1 cellular context compared by ENCODE assay signal in the genomic region with DNA sequence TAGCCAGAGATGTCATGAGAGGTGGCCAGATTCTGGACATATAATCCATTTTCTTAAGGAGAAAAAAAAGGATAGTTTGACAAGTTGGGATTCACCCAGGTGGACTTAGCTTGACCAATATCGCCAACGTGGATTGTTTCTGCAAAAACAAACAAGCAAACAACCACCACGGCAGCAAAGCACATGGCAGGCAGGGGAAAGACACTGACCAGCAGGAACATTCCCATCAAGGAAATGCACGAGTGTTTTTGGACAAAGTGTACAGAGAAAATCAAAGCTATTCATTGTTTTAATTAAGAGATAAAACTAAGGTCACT.
TF ChIP-seq lines count a peak whose summit lies in the region.

No MANE protein-coding gene starts in this region.

TF ChIP-seq in H1, 55 proteins besides CTCF, POLR2A, EP300 and RAD21:
- TF ChIP-seq GTF2F1 (IDR thresholded peaks at IDR 0.05; ENCODE audit: borderline replicate concordance, low read depth, low read length) (no peak), SP2 (IDR thresholded peaks at IDR 0.05; ENCODE audit: low read length) (no peak), CTBP2 (IDR thresholded peaks at IDR 0.05; ENCODE audit: borderline replicate concordance, insufficient read depth, insufficient read length, low read length) (no peak), FOSL1 (IDR thresholded peaks at IDR 0.05; ENCODE audit: insufficient read depth, low read depth, low read length) (no peak), CREB1 (IDR thresholded peaks at IDR 0.05) (no peak), BRCA1 (IDR thresholded peaks at IDR 0.05; ENCODE audit: low read depth, low read length) (no peak), MAFK (IDR thresholded peaks at IDR 0.05; ENCODE audit: low read depth, low read length) (no peak)
- TF ChIP-seq, protein P1, sequence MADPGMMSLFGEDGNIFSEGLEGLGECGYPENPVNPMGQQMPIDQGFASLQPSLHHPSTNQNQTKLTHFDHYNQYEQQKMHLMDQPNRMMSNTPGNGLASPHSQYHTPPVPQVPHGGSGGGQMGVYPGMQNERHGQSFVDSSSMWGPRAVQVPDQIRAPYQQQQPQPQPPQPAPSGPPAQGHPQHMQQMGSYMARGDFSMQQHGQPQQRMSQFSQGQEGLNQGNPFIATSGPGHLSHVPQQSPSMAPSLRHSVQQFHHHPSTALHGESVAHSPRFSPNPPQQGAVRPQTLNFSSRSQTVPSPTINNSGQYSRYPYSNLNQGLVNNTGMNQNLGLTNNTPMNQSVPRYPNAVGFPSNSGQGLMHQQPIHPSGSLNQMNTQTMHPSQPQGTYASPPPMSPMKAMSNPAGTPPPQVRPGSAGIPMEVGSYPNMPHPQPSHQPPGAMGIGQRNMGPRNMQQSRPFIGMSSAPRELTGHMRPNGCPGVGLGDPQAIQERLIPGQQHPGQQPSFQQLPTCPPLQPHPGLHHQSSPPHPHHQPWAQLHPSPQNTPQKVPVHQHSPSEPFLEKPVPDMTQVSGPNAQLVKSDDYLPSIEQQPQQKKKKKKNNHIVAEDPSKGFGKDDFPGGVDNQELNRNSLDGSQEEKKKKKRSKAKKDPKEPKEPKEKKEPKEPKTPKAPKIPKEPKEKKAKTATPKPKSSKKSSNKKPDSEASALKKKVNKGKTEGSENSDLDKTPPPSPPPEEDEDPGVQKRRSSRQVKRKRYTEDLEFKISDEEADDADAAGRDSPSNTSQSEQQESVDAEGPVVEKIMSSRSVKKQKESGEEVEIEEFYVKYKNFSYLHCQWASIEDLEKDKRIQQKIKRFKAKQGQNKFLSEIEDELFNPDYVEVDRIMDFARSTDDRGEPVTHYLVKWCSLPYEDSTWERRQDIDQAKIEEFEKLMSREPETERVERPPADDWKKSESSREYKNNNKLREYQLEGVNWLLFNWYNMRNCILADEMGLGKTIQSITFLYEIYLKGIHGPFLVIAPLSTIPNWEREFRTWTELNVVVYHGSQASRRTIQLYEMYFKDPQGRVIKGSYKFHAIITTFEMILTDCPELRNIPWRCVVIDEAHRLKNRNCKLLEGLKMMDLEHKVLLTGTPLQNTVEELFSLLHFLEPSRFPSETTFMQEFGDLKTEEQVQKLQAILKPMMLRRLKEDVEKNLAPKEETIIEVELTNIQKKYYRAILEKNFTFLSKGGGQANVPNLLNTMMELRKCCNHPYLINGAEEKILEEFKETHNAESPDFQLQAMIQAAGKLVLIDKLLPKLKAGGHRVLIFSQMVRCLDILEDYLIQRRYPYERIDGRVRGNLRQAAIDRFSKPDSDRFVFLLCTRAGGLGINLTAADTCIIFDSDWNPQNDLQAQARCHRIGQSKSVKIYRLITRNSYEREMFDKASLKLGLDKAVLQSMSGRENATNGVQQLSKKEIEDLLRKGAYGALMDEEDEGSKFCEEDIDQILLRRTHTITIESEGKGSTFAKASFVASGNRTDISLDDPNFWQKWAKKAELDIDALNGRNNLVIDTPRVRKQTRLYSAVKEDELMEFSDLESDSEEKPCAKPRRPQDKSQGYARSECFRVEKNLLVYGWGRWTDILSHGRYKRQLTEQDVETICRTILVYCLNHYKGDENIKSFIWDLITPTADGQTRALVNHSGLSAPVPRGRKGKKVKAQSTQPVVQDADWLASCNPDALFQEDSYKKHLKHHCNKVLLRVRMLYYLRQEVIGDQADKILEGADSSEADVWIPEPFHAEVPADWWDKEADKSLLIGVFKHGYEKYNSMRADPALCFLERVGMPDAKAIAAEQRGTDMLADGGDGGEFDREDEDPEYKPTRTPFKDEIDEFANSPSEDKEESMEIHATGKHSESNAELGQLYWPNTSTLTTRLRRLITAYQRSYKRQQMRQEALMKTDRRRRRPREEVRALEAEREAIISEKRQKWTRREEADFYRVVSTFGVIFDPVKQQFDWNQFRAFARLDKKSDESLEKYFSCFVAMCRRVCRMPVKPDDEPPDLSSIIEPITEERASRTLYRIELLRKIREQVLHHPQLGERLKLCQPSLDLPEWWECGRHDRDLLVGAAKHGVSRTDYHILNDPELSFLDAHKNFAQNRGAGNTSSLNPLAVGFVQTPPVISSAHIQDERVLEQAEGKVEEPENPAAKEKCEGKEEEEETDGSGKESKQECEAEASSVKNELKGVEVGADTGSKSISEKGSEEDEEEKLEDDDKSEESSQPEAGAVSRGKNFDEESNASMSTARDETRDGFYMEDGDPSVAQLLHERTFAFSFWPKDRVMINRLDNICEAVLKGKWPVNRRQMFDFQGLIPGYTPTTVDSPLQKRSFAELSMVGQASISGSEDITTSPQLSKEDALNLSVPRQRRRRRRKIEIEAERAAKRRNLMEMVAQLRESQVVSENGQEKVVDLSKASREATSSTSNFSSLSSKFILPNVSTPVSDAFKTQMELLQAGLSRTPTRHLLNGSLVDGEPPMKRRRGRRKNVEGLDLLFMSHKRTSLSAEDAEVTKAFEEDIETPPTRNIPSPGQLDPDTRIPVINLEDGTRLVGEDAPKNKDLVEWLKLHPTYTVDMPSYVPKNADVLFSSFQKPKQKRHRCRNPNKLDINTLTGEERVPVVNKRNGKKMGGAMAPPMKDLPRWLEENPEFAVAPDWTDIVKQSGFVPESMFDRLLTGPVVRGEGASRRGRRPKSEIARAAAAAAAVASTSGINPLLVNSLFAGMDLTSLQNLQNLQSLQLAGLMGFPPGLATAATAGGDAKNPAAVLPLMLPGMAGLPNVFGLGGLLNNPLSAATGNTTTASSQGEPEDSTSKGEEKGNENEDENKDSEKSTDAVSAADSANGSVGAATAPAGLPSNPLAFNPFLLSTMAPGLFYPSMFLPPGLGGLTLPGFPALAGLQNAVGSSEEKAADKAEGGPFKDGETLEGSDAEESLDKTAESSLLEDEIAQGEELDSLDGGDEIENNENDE (IDR thresholded peaks at IDR 0.05; ENCODE audit: insufficient replicate concordance, low read length), result no peak
- TF ChIP-seq, protein P2, sequence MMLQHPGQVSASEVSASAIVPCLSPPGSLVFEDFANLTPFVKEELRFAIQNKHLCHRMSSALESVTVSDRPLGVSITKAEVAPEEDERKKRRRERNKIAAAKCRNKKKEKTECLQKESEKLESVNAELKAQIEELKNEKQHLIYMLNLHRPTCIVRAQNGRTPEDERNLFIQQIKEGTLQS (IDR thresholded peaks at IDR 0.05; ENCODE audit: insufficient read depth, low read depth, low read length), result no peak
